8 cellular contexts compared by ENCODE assay signal in genomic region chr4:125370478-125370877, GRCh38. TPM values are rescaled to one million over a fixed set of nuclear protein-coding genes. Genes with fewer than 3 reads are reported as not detected.
"Had no signal": no experiment of that assay in that cellular context is flagged by ENCODE, and none has a peak within 500 bp of the region (broad histone marks: within the 10 kb centered on the region; RNA-seq: fewer than 3 reads in every experiment).

No MANE protein-coding gene starts in this region.

- H2AFZ ChIP-seq: GM23338 had no signal

- H3K4me3 ChIP-seq: GM23338 had no signal

- DNase-seq: H9, HCEC 1CT, KBM-7 had no signal

- H3K4me2 ChIP-seq: GM23338 had no signal

- FAIRE-seq: H1, H54, HTR-8/SVneo had no signal

- ATAC-seq: GM23338 had no signal

RNA-seq across cellular contexts. Expression of gene FAT4, which starts 55.7 kb away (rescaled TPM):
- total RNA-seq: HT-29 had no signal
